ENCODE assay signal across 29 cellular contexts in genomic region chr3:58180940-58181587, GRCh38. TPM values are rescaled to one million over a fixed set of nuclear protein-coding genes. Genes with fewer than 3 reads are reported as not detected.
A peak's percentile ranks its signal among the peaks of the same experiment; 100 is the strongest.
DNase-seq lines count a peak whose midpoint lies in the region; ATAC-seq, FAIRE-seq and TF ChIP-seq lines count a peak whose summit lies in the region.
"Had no signal": no experiment of that assay in that cellular context is flagged by ENCODE, and none has a peak within 500 bp of the region (broad histone marks: within the 10 kb centered on the region; RNA-seq: fewer than 3 reads in every experiment).

No MANE protein-coding gene starts in this region.

- peaks cover 10% of the 10 kb centered on the region for H3K27me3 Mint-ChIP-seq in activated naive CD8-positive, alpha-beta T cell treated with anti-CD3 and anti-CD28 coated beads for 36 hours
- H3K27me3 Mint-ChIP-seq: CD4-positive, alpha-beta memory T cell; stimulated activated naive CD8-positive, alpha-beta T cell treated with anti-CD3 and anti-CD28 coated beads, Interleukin-15, Interleukin-2, amounts not matched to agents 100 ng/mL and 50 ng/mL, for 24 hours had no signal

- H3K36me3 ChIP-seq in mammary epithelial cell (ENCODE audit: insufficient read depth, low read length) (no peaks in the 10 kb centered on the region), HepG2 (replicated peaks in 1 of 2; ENCODE audit: control insufficient read depth in 1 of 2, insufficient read depth in 2 of 2, low read length in 2 of 2) (no peaks in the 10 kb centered on the region)
- H3K36me3 ChIP-seq: MG63, prostate gland, sigmoid colon, thoracic aorta, uterus, WERI-Rb-1 had no signal

- H3K4me3 ChIP-seq in A549 (no peak overlapping the region), mammary epithelial cell (replicated peaks in 1 of 3; ENCODE audit: insufficient read depth in 1 of 3, low read depth in 2 of 3, low read length in 3 of 3) (no peak overlapping the region), HepG2 (replicated peaks in 1 of 3; ENCODE audit: insufficient read depth in 1 of 3, low read depth in 2 of 3, low read length in 3 of 3) (no peak overlapping the region; a peak in 1 of 6 replicates)
- H3K4me3 ChIP-seq: dorsolateral prefrontal cortex, lung, MG63, prostate gland, sigmoid colon, thoracic aorta, uterus had no signal

- H3K4me1 ChIP-seq in A549 (peaks cover 44% of the 10 kb centered on the region), mammary epithelial cell (ENCODE audit: insufficient read depth, low read length) (peaks cover 35% of the 10 kb centered on the region), HepG2 (ENCODE audit: insufficient read depth, low read length) (peaks cover 93% of the 10 kb centered on the region)
- H3K4me1 ChIP-seq: prostate gland had no signal

- no peak overlapping the region for H3K9ac ChIP-seq in mammary epithelial cell (ENCODE audit: insufficient read depth, low read length)
- H3K9ac ChIP-seq in HepG2 (ENCODE audit: insufficient read depth, low read depth, low read length), result no peak overlapping the region

- H3K4me1 Mint-ChIP-seq in activated naive CD8-positive, alpha-beta T cell treated with anti-CD3 and anti-CD28 coated beads for 36 hours, result peaks cover 11% of the 10 kb centered on the region

- no peak overlapping the region for H3K27ac Mint-ChIP-seq in activated naive CD8-positive, alpha-beta T cell treated with anti-CD3 and anti-CD28 coated beads for 36 hours
- H3K27ac Mint-ChIP-seq: activated CD4-positive, alpha-beta T cell treated with anti-CD3 and anti-CD28 coated beads, Interleukin-2, amount 10 ng/mL, durations not matched to agents 24 days and 14 days; stimulated activated naive CD8-positive, alpha-beta T cell treated with anti-CD3 and anti-CD28 coated beads, Interleukin-15, Interleukin-2, amounts not matched to agents 100 ng/mL and 50 ng/mL, for 24 hours had no signal

- H3K27ac ChIP-seq in A549, result peak overlapping the region; percentile 26 to 98; a peak in 3 of 6 replicates
- H3K27ac ChIP-seq in mammary epithelial cell (ENCODE audit: insufficient read depth, low read depth, low read length), result no peak overlapping the region
- no peak overlapping the region for H3K27ac ChIP-seq in HepG2 (ENCODE audit: extremely low read length, insufficient read depth, low read length)
- H3K27ac ChIP-seq: dorsolateral prefrontal cortex, prostate gland, sigmoid colon, thoracic aorta, uterus, WERI-Rb-1 had no signal

- CTCF ChIA-PET in A549 (lab: Yijun Ruan, JAX) (interaction anchor here (1.0 to 6.4 kb wide), 5 partner anchors 9 to 125 kb away, joined by 3 to 26 read pairs (median 12); partner anchors contain the start of genes HTD2 and RPP14), mammary epithelial cell (lab: Charles Lee; ENCODE audit: low non-redundant PET) (no interaction called here), HepG2 (lab: Yijun Ruan, JAX; ENCODE audit: low intra/inter-chr PET ratio, low total read pairs) (no interaction called here)

- dilution Hi-C loops in mammary epithelial cell (cut with HindIII; ENCODE audit: low sequenced_read_pairs), result loop anchor here (10.0 to 25.0 kb wide), 2 partner anchors 104 to 231 kb away; no protein-coding TSS in a partner anchor

- DNase-seq in A549 (ENCODE audit: low read depth in 1 of 2, low spot score in 1 of 2) (no peak), HT1080 (ENCODE audit: low read depth) (peak; percentile 39), mammary epithelial cell (peak; percentile 64), HepG2 (ENCODE audit: low spot score) (peak; percentile 88)
- DNase-seq in activated CD8-positive, alpha-beta memory T cell treated with anti-CD3 and anti-CD28 coated beads, Interleukin-2, amount 50 U/mL, for 4 hours, result no peak
- DNase-seq in activated naive CD8-positive, alpha-beta T cell treated with anti-CD3 and anti-CD28 coated beads for 36 hours, result no peak
- DNase-seq: activated CD4-positive, alpha-beta T cell treated with anti-CD3 and anti-CD28 coated beads, Interleukin-2, amount 10 ng/mL, durations not matched to agents 24 days and 14 days; activated T-cell treated with anti-CD3 and anti-CD28 coated beads, Interleukin-2, amount 50 U/mL, for 4 hours; CD4-positive, alpha-beta memory T cell; dorsolateral prefrontal cortex; MG63; NCI-H2029 treated with DMSO at 0.1 percent for 48 hours; NCI-H226; NCI-H774; sigmoid colon; T-helper 9 cell; uterus; WERI-Rb-1 had no signal

- 69% methylated on average over 1 of the region's 1 CpG for WGBS in A549 (ENCODE audit: missing lambda C conversion rate)
- 100% methylated on average over 1 of the region's 1 CpG for WGBS in mammary epithelial cell (ENCODE audit: low coverage, missing lambda C conversion rate)
- 0% methylated on average over 1 of the region's 1 CpG for WGBS in HepG2 (ENCODE audit: low lambda C conversion rate)

- TF ChIP-seq EP300 in A549 (IDR thresholded peaks at IDR 0.05) (no peak), HepG2 (IDR thresholded peaks at IDR 0.05; ENCODE audit: low read depth in 2 of 2, low read length in 2 of 2) (peak in 1 of 2 experiments; percentile 60; a peak in 1 of 4 replicates), HepG2 (CRISPR knock-in tag; IDR thresholded peaks at IDR 0.05; ENCODE audit: borderline replicate concordance) (no peak)

- FAIRE-seq in A549 (lab: Jason Lieb, UNC) (no peak), HepG2 (lab: Jason Lieb, UNC) (peak; percentile 51)
- FAIRE-seq: H54, islet of Langerhans had no signal

- H3K4me3 Mint-ChIP-seq in activated naive CD8-positive, alpha-beta T cell treated with anti-CD3 and anti-CD28 coated beads for 36 hours, result no peak overlapping the region
- H3K4me3 Mint-ChIP-seq: activated CD4-positive, alpha-beta T cell treated with anti-CD3 and anti-CD28 coated beads, Interleukin-2, amount 10 ng/mL, durations not matched to agents 24 days and 14 days; activated T-cell treated with anti-CD3 and anti-CD28 coated beads, Interleukin-2, amount 50 U/mL, for 4 hours; stimulated activated naive CD8-positive, alpha-beta T cell treated with anti-CD3 and anti-CD28 coated beads, Interleukin-15, Interleukin-2, amounts not matched to agents 100 ng/mL and 50 ng/mL, for 24 hours had no signal

- intact Hi-C loops in mammary epithelial cell (cut with micrococcal nuclease) (no loop called here), HepG2 (cut with micrococcal nuclease; ENCODE audit: unreplicated experiment) (no loop called here)

- ATAC-seq in A549 (no peak), HepG2 (peak; percentile 40), GM19395 (IDR thresholded peaks at IDR 0.05; ENCODE audit: unreplicated experiment) (no peak), HG03565 (IDR thresholded peaks at IDR 0.05; ENCODE audit: unreplicated experiment) (no peak)
- ATAC-seq: activated T-cell treated with anti-CD3 and anti-CD28 coated beads, Interleukin-2, amount 50 U/mL, for 4 hours; SK-N-SH treated with all-trans-retinoic acid at 6 μM for 48 hours had no signal

- no peak for TF ChIP-seq POLR2A in A549 (IDR thresholded peaks at IDR 0.05; ENCODE audit: low read length)
- TF ChIP-seq POLR2A in HepG2 (IDR thresholded peaks at IDR 0.05; ENCODE audit: insufficient read depth in 1 of 2, low read depth in 2 of 2, low read length in 2 of 2), result no peak

- TF ChIP-seq CTCF in A549 (IDR thresholded peaks at IDR 0.05), result no peak
- no peak for TF ChIP-seq CTCF in mammary epithelial cell (conservative IDR thresholded peaks at IDR 0.05 in 1 of 2, IDR thresholded peaks at IDR 0.05 in 1 of 2; ENCODE audit: extremely low read depth in 1 of 2, insufficient read depth in 1 of 2, low read depth in 1 of 2, low read length in 2 of 2)
- TF ChIP-seq CTCF in HepG2 (CRISPR knock-in tag; IDR thresholded peaks at IDR 0.05), result no peak

- in situ Hi-C loops in mammary epithelial cell (cut with MboI; ENCODE audit: low sequenced_read_pairs in 2 of 2), result loop anchor here in 1 of 2 donors (10.0 to 25.0 kb wide), 2 partner anchors 124 to 231 kb away; partner anchors contain the start of genes HTD2 and RPP14
- in situ Hi-C loops in HepG2 (cut with HindIII; ENCODE audit: extremely low pct_ligation_motif_present, low pct_unique_long_range_greater_than_20kb), result loop anchor here (5.0 to 10.0 kb wide), 2 partner anchors 36 to 234 kb away; no protein-coding TSS in a partner anchor

- no peak overlapping the region for H2AFZ ChIP-seq in mammary epithelial cell (ENCODE audit: low read depth, low read length)
- no peak overlapping the region for H2AFZ ChIP-seq in HepG2 (ENCODE audit: low read length)

- no peaks in the 10 kb centered on the region for H3K27me3 ChIP-seq in mammary epithelial cell (ENCODE audit: insufficient read depth, low read length)
- peaks cover 0 to 16% of the 10 kb centered on the region in 2 experiments; a peak in 2 of 5 replicates for H3K27me3 ChIP-seq in HepG2 (ENCODE audit: control insufficient read depth in 1 of 2, insufficient read depth in 2 of 2, low read length in 2 of 2)
- H3K27me3 ChIP-seq: dorsolateral prefrontal cortex, MG63, sigmoid colon, uterus had no signal

- H3K79me2 ChIP-seq in mammary epithelial cell (ENCODE audit: insufficient read depth, low read length), result no peaks in the 10 kb centered on the region
- no peaks in the 10 kb centered on the region for H3K79me2 ChIP-seq in HepG2 (ENCODE audit: insufficient read depth, low read length)

- H3K9me3 Mint-ChIP-seq in activated naive CD8-positive, alpha-beta T cell treated with anti-CD3 and anti-CD28 coated beads for 36 hours, result no peaks in the 10 kb centered on the region
- H3K9me3 Mint-ChIP-seq: activated CD4-positive, alpha-beta T cell treated with anti-CD3 and anti-CD28 coated beads, Interleukin-2, amount 10 ng/mL, durations not matched to agents 24 days and 14 days; activated T-cell treated with anti-CD3 and anti-CD28 coated beads, Interleukin-2, amount 50 U/mL, for 4 hours; CD4-positive, alpha-beta memory T cell; stimulated activated naive CD8-positive, alpha-beta T cell treated with anti-CD3 and anti-CD28 coated beads, Interleukin-15, Interleukin-2, amounts not matched to agents 100 ng/mL and 50 ng/mL, for 24 hours had no signal

- no peaks in the 10 kb centered on the region for H3K36me3 Mint-ChIP-seq in activated naive CD8-positive, alpha-beta T cell treated with anti-CD3 and anti-CD28 coated beads for 36 hours
- H3K36me3 Mint-ChIP-seq: CD4-positive, alpha-beta memory T cell had no signal

- no peak for TF ChIP-seq RAD21 in A549 (conservative IDR thresholded peaks at IDR 0.05 in 1 of 2, IDR thresholded peaks at IDR 0.05 in 1 of 2)
- TF ChIP-seq RAD21 in HepG2 (CRISPR knock-in tag; IDR thresholded peaks at IDR 0.05), result no peak

- H3K4me2 ChIP-seq in A549, result peak overlapping the region; percentile 38; the same call in 2 of the 3 replicates
- H3K4me2 ChIP-seq in mammary epithelial cell (ENCODE audit: insufficient read depth, low read depth, low read length), result no peak overlapping the region
- H3K4me2 ChIP-seq in HepG2 (ENCODE audit: low read depth, low read length), result peak overlapping the region; percentile 50

- POLR2A ChIA-PET in A549 (lab: Yijun Ruan, JAX) (no interaction called here), HepG2 (lab: Yijun Ruan, JAX) (interaction anchor here (2.4 kb wide), 1 partner anchor 125 kb away, joined by 13 read pairs; the partner anchor contains the start of genes HTD2 and RPP14)

- BruUV-seq in mammary epithelial cell (replicated peaks; lab: Mats Ljungman, UMichigan) (no TSS peak), HepG2 (replicated peaks; lab: Mats Ljungman, UMichigan) (no TSS peak)

- H3K9me3 ChIP-seq in A549 (no peaks in the 10 kb centered on the region), mammary epithelial cell (replicated peaks; ENCODE audit: insufficient read depth, low read length) (no peaks in the 10 kb centered on the region), HepG2 (ENCODE audit: low read length) (no peaks in the 10 kb centered on the region)
- H3K9me3 ChIP-seq: MG63, prostate gland, sigmoid colon, thoracic aorta, uterus had no signal

- H4K20me1 ChIP-seq in mammary epithelial cell (ENCODE audit: insufficient read depth, low read length) (no peaks in the 10 kb centered on the region), HepG2 (ENCODE audit: insufficient read depth, low read length) (no peaks in the 10 kb centered on the region)

RNA-seq across cellular contexts. Expression of gene DNASE1L3, which starts 29.7 kb away (rescaled TPM):
- polyA plus RNA-seq in A549 (2011; rRNA removed) (0.19 TPM in 1 of 2 replicates, not detected in the other), A549 (2017; fragmentation: RNase III; extraction: RNeasy Plus Mini Kit Qiagen cat#74134 plus additional on column Dnase treatment) (not detected in 3 replicates), mammary epithelial cell (not detected), HepG2 (2011; rRNA removed) (1.0 and 1.7 TPM in 2 replicates)
- 0.08 TPM in 1 of 2 replicates, not detected in the other for polyA plus RNA-seq in A549 (2012; cell fraction: cytosol; rRNA removed)
- polyA plus RNA-seq in A549 (2012; cell fraction: nucleus; rRNA removed), result not detected in 2 replicates
- 0.49 TPM in 1 of 2 replicates, not detected in the other for polyA minus RNA-seq in A549 (2011; rRNA and poly(A)+ RNA removed)
- not detected in 2 replicates for total RNA-seq in HT1080 (2014; rRNA removed; shearing (Covaris generic))
- polyA plus RNA-seq in HT1080 (2015; cell fraction: cytosol; rRNA removed), result not detected in 2 replicates
- polyA plus RNA-seq in HT1080 (2015; cell fraction: nucleus; rRNA removed), result not detected in 2 replicates
- total RNA-seq in mammary epithelial cell (not detected), HepG2 (2016; rRNA removed; fragmentation: Illumina TruSeq; extraction: Trizol) (0.55 and 0.86 TPM in 2 replicates)
- polyA minus RNA-seq in mammary epithelial cell, result not detected
- 0.30 TPM in 1 of 2 replicates, not detected in the other for total RNA-seq in HepG2 (2016; cell fraction: cytosol; rRNA removed; fragmentation: Illumina TruSeq; extraction: Trizol; ENCODE audit: low read depth)
- 0.61 and 0.73 TPM in 2 replicates for total RNA-seq in HepG2 (2016; cell fraction: insoluble cytoplasmic fraction; rRNA removed; fragmentation: Illumina TruSeq; extraction: Trizol)
- total RNA-seq in HepG2 (2016; cell fraction: membrane; rRNA removed; fragmentation: Illumina TruSeq; extraction: Trizol), result 0.53 and 1.1 TPM in 2 replicates
- total RNA-seq in HepG2 (2016; cell fraction: nucleus; rRNA removed; fragmentation: Illumina TruSeq; extraction: Trizol), result 0.22 TPM in 1 of 2 replicates, not detected in the other
- 1.0 and 1.3 TPM in 2 replicates for polyA plus RNA-seq in HepG2 (2011; cell fraction: cytosol; rRNA removed)
- polyA plus RNA-seq in HepG2 (2011; cell fraction: nucleus; rRNA removed), result 0.43 and 0.51 TPM in 2 replicates
- 0.33 and 2.5 TPM in 2 replicates for polyA plus RNA-seq in HepG2 (2012)
- polyA plus RNA-seq in HepG2 (2016; cell fraction: cytosol; fragmentation: Illumina TruSeq; extraction: Trizol; ENCODE audit: low read depth), result 0.27 and 0.35 TPM in 2 replicates
- polyA plus RNA-seq in HepG2 (2016; cell fraction: insoluble cytoplasmic fraction; fragmentation: Illumina TruSeq; extraction: Trizol; ENCODE audit: low read depth), result 0.44 and 0.59 TPM in 2 replicates
- polyA plus RNA-seq in HepG2 (2016; cell fraction: membrane; fragmentation: Illumina TruSeq; extraction: Trizol; ENCODE audit: low read depth), result 0.34 and 0.37 TPM in 2 replicates
- 0.55 TPM in 1 of 2 replicates, not detected in the other for polyA plus RNA-seq in HepG2 (2016; cell fraction: nucleus; fragmentation: Illumina TruSeq; extraction: Trizol; ENCODE audit: insufficient read depth, low read depth)
- polyA minus RNA-seq in HepG2 (2011; rRNA and poly(A)+ RNA removed; ENCODE audit: low replicate concordance), result 0.14 and 1.8 TPM in 2 replicates
- 0.88 TPM in 1 of 2 replicates, not detected in the other for polyA minus RNA-seq in HepG2 (2011; cell fraction: cytosol; rRNA and poly(A)+ RNA removed)
- polyA minus RNA-seq in HepG2 (2011; cell fraction: nucleus; rRNA and poly(A)+ RNA removed), result 0.77 and 0.87 TPM in 2 replicates
- total RNA-seq in activated naive CD8-positive, alpha-beta T cell treated with anti-CD3 and anti-CD28 coated beads for 36 hours, result not detected
- total RNA-seq: A673; activated CD4-positive, alpha-beta T cell treated with anti-CD3 and anti-CD28 coated beads, Interleukin-2, amount 10 ng/mL, durations not matched to agents 24 days and 14 days; activated T-cell treated with anti-CD3 and anti-CD28 coated beads, Interleukin-2, amount 50 U/mL, for 4 hours; CD4-positive, alpha-beta memory T cell; G401 had no signal
- polyA plus RNA-seq: CD4-positive, alpha-beta memory T cell had no signal

RNA-seq across cellular contexts. Expression of gene ABHD6, which starts 56.5 kb away (rescaled TPM):
- polyA plus RNA-seq in A549 (2011; rRNA removed) (10.1 and 13.8 TPM in 2 replicates), A549 (2017; fragmentation: RNase III; extraction: RNeasy Plus Mini Kit Qiagen cat#74134 plus additional on column Dnase treatment) (5.7 to 6.6 TPM (median 6.0 TPM) in 3 replicates), mammary epithelial cell (7.1 TPM), HepG2 (2011; rRNA removed) (16.5 and 17.2 TPM in 2 replicates)
- 7.2 and 8.2 TPM in 2 replicates for polyA plus RNA-seq in A549 (2012; cell fraction: cytosol; rRNA removed)
- 5.9 and 6.0 TPM in 2 replicates for polyA plus RNA-seq in A549 (2012; cell fraction: nucleus; rRNA removed)
- 18.0 and 23.1 TPM in 2 replicates for polyA minus RNA-seq in A549 (2011; rRNA and poly(A)+ RNA removed)
- 11.4 and 13.9 TPM in 2 replicates for total RNA-seq in HT1080 (2014; rRNA removed; shearing (Covaris generic))
- polyA plus RNA-seq in HT1080 (2015; cell fraction: cytosol; rRNA removed), result 6.6 and 7.3 TPM in 2 replicates
- polyA plus RNA-seq in HT1080 (2015; cell fraction: nucleus; rRNA removed), result 4.2 and 4.4 TPM in 2 replicates
- total RNA-seq in mammary epithelial cell (10 to 100 TPM in 1 of 2 donors, 1 to 10 TPM in 1; 9.4 to 21.3 TPM), HepG2 (2016; rRNA removed; fragmentation: Illumina TruSeq; extraction: Trizol) (5.7 and 9.0 TPM in 2 replicates)
- 8.9 TPM for polyA minus RNA-seq in mammary epithelial cell
- total RNA-seq in HepG2 (2016; cell fraction: cytosol; rRNA removed; fragmentation: Illumina TruSeq; extraction: Trizol; ENCODE audit: low read depth), result 4.3 and 4.9 TPM in 2 replicates
- 4.8 and 8.8 TPM in 2 replicates for total RNA-seq in HepG2 (2016; cell fraction: insoluble cytoplasmic fraction; rRNA removed; fragmentation: Illumina TruSeq; extraction: Trizol)
- total RNA-seq in HepG2 (2016; cell fraction: membrane; rRNA removed; fragmentation: Illumina TruSeq; extraction: Trizol), result 7.3 and 7.9 TPM in 2 replicates
- 7.5 and 8.4 TPM in 2 replicates for total RNA-seq in HepG2 (2016; cell fraction: nucleus; rRNA removed; fragmentation: Illumina TruSeq; extraction: Trizol)
- 17.9 and 18.6 TPM in 2 replicates for polyA plus RNA-seq in HepG2 (2011; cell fraction: cytosol; rRNA removed)
- polyA plus RNA-seq in HepG2 (2011; cell fraction: nucleus; rRNA removed), result 10.2 and 11.0 TPM in 2 replicates
- 7.6 and 9.4 TPM in 2 replicates for polyA plus RNA-seq in HepG2 (2012)
- 3.4 and 4.3 TPM in 2 replicates for polyA plus RNA-seq in HepG2 (2016; cell fraction: cytosol; fragmentation: Illumina TruSeq; extraction: Trizol; ENCODE audit: low read depth)
- 4.7 and 5.8 TPM in 2 replicates for polyA plus RNA-seq in HepG2 (2016; cell fraction: insoluble cytoplasmic fraction; fragmentation: Illumina TruSeq; extraction: Trizol; ENCODE audit: low read depth)
- 4.9 and 6.1 TPM in 2 replicates for polyA plus RNA-seq in HepG2 (2016; cell fraction: membrane; fragmentation: Illumina TruSeq; extraction: Trizol; ENCODE audit: low read depth)
- 9.1 and 12.2 TPM in 2 replicates for polyA plus RNA-seq in HepG2 (2016; cell fraction: nucleus; fragmentation: Illumina TruSeq; extraction: Trizol; ENCODE audit: insufficient read depth, low read depth)
- 34.5 and 67.6 TPM in 2 replicates for polyA minus RNA-seq in HepG2 (2011; rRNA and poly(A)+ RNA removed; ENCODE audit: low replicate concordance)
- polyA minus RNA-seq in HepG2 (2011; cell fraction: cytosol; rRNA and poly(A)+ RNA removed), result 10.7 and 12.8 TPM in 2 replicates
- polyA minus RNA-seq in HepG2 (2011; cell fraction: nucleus; rRNA and poly(A)+ RNA removed), result 12.6 and 14.9 TPM in 2 replicates
- 1 to 10 TPM; 6.0 to 6.4 TPM for total RNA-seq in activated naive CD8-positive, alpha-beta T cell treated with anti-CD3 and anti-CD28 coated beads for 36 hours

Comparison
In these comparisons a context has a peak if more than half of its experiments do, and no peak if none do; other contexts are left out.
1. DNase-seq: peak in HT1080 (single experiment), mammary epithelial cell (single experiment) and HepG2 (single experiment); none in A549 (0 of 2), activated CD8-positive, alpha-beta memory T cell treated with anti-CD3 and anti-CD28 coated beads, Interleukin-2, amount 50 U/mL, for 4 hours (single experiment) and activated naive CD8-positive, alpha-beta T cell treated with anti-CD3 and anti-CD28 coated beads for 36 hours (single experiment).
2. H3K27ac ChIP-seq: peak in A549 (2 of 2); none in mammary epithelial cell (single experiment) and HepG2 (single experiment).
3. Of the 38 proteins assayed by ChIP-seq in both HepG2 and A549: peak only in HepG2: CHD4, HDAC2, JUNB and MAX; only in A549: POLR2AphosphoS2; in both: KDM1A; in neither: 29; mixed calls (peak in some experiments, not most) for 3.